Comparison of ENCODE assay signal across 23 cellular contexts in genomic region chr2:193867454-193867853, GRCh38.
A peak's percentile ranks its signal among the peaks of the same experiment; 100 is the strongest.
DNase-seq lines count a peak whose midpoint lies in the region; TF ChIP-seq lines count a peak whose summit lies in the region.
"Had no signal": no experiment of that assay in that cellular context is flagged by ENCODE, and none has a peak within 500 bp of the region (broad histone marks: within the 10 kb centered on the region; RNA-seq: fewer than 3 reads in every experiment).

No MANE protein-coding gene starts in this region.

- H3K27me3 ChIP-seq in neuronal stem cell (ENCODE audit: control insufficient read depth in 3 of 3, insufficient read depth in 3 of 3, low read depth in 1 of 3, low read length in 3 of 3) = no peaks in the 10 kb centered on the region
- no peaks in the 10 kb centered on the region for H3K27me3 ChIP-seq in mesendoderm (ENCODE audit: insufficient read depth, low read length, poor library complexity)
- H3K27me3 ChIP-seq: BLaER1 treated with 17β-estradiol and CSF1 and Interleukin-3, amounts not matched to agents 10 nM and 100 nM had no signal

- H3K23ac ChIP-seq in neuronal stem cell (ENCODE audit: low read depth, low read length, poor library complexity) (no peak overlapping the region), mesendoderm (ENCODE audit: low read length) (no peak overlapping the region)

- H3K27ac ChIP-seq in neuronal stem cell (replicated peaks; ENCODE audit: low read length) (no peak overlapping the region), mesendoderm (ENCODE audit: low read depth, low read length) (no peak overlapping the region)
- H3K27ac ChIP-seq: 22Rv1; A549; BLaER1 treated with 17β-estradiol and CSF1 and Interleukin-3, amounts not matched to agents 10 nM and 100 nM; C4-2B had no signal

- no peak overlapping the region for H2AFZ ChIP-seq in neuronal stem cell (ENCODE audit: low read length)

- no peak overlapping the region for H3K56ac ChIP-seq in mesendoderm (ENCODE audit: low read length)

- H4K5ac ChIP-seq in mesendoderm (ENCODE audit: low read length) = no peak overlapping the region

- peaks cover 2% of the 10 kb centered on the region for H3K36me3 Mint-ChIP-seq in chondrocyte (ENCODE audit: low read depth)
- H3K36me3 Mint-ChIP-seq in activated CD4-positive, alpha-beta T cell treated with anti-CD3 and anti-CD28 coated beads, Interleukin-2, amount 10 ng/mL, durations not matched to agents 7 days and 5 days (ENCODE audit: low read depth) = no peaks in the 10 kb centered on the region
- H3K36me3 Mint-ChIP-seq in activated naive CD4-positive, alpha-beta T cell treated with anti-CD3 and anti-CD28 coated beads, Interleukin-2, amount 10 ng/mL, durations not matched to agents 7 days and 5 days = no peaks in the 10 kb centered on the region
- H3K36me3 Mint-ChIP-seq: CD8-positive, alpha-beta T cell had no signal

- no CpG with 5 or more reads among the region's 11 CpGs for WGBS in neuronal stem cell (ENCODE audit: extremely low coverage in 2 of 2, insufficient read length in 2 of 2, insufficient replicate concordance in 1 of 2), 2 donors
- no CpG with 5 or more reads among the region's 11 CpGs for WGBS in mesendoderm (ENCODE audit: extremely low coverage, insufficient coverage, low lambda C conversion rate)

- H2BK120ac ChIP-seq in neuronal stem cell (ENCODE audit: low read depth, low read length) (no peak overlapping the region), mesendoderm (ENCODE audit: low read depth, low read length) (no peak overlapping the region)

- CTCF ChIA-PET in activated CD4-positive, alpha-beta T cell treated with anti-CD3 and anti-CD28 coated beads, Interleukin-2, amount 10 ng/mL, durations not matched to agents 7 days and 5 days (lab: Charles Lee) = no interaction called here
- CTCF ChIA-PET in activated naive CD4-positive, alpha-beta T cell treated with anti-CD3 and anti-CD28 coated beads, Interleukin-2, amount 10 ng/mL, durations not matched to agents 7 days and 5 days (lab: Charles Lee) = no interaction called here

- no peaks in the 10 kb centered on the region for H3K36me3 ChIP-seq in neuronal stem cell (replicated peaks in 1 of 2; ENCODE audit: control insufficient read depth in 2 of 2, insufficient read depth in 2 of 2, low read length in 2 of 2)
- H3K36me3 ChIP-seq in mesendoderm (ENCODE audit: control insufficient read depth, insufficient read depth, low read length) = no peaks in the 10 kb centered on the region
- H3K36me3 ChIP-seq: BLaER1 treated with 17β-estradiol and CSF1 and Interleukin-3, amounts not matched to agents 10 nM and 100 nM had no signal

- peak overlapping the region; percentile 38 for H3K14ac ChIP-seq in neuronal stem cell (ENCODE audit: low read length)

- peak; percentile 33 for DNase-seq in NCI-H2029 (lab: John Stamatoyannopoulos, UW)
- DNase-seq in SK-N-DZ (ENCODE audit: low spot score) = peak; percentile 6
- peak; percentile 82 for DNase-seq in chondrocyte (ENCODE audit: low spot score)
- no peak for DNase-seq in neuronal stem cell (ENCODE audit: low spot score)
- DNase-seq in activated CD4-positive, alpha-beta T cell treated with anti-CD3 and anti-CD28 coated beads, Interleukin-2, amount 10 ng/mL, durations not matched to agents 7 days and 5 days = no peak
- no peak for DNase-seq in mesendoderm
- DNase-seq in activated naive CD4-positive, alpha-beta T cell treated with anti-CD3 and anti-CD28 coated beads, Interleukin-2, amount 10 ng/mL, durations not matched to agents 7 days and 5 days = no peak
- no peak for DNase-seq in DMS153 treated with DMSO at 0.1 percent for 48 hours (lab: John Stamatoyannopoulos, UW; ENCODE audit: unreplicated experiment)
- DNase-seq: AML-193; Caco-2; Calu3; CD4-positive, alpha-beta T cell; CD8-positive, alpha-beta T cell; DMS79; DND-41; EL; GDM1 had no signal

- H2BK15ac ChIP-seq in neuronal stem cell (ENCODE audit: low read length) = no peak overlapping the region
- no peak overlapping the region for H2BK15ac ChIP-seq in mesendoderm (replicated peaks; ENCODE audit: low read depth)

- H4K8ac ChIP-seq in neuronal stem cell (ENCODE audit: low read depth, low read length) (no peak overlapping the region), mesendoderm (ENCODE audit: low read depth, low read length) (no peak overlapping the region)

- no peaks in the 10 kb centered on the region for H3K79me1 ChIP-seq in neuronal stem cell (ENCODE audit: low read depth, low read length)
- H3K79me1 ChIP-seq in mesendoderm (ENCODE audit: low read length) = no peaks in the 10 kb centered on the region

- H3K79me2 ChIP-seq in mesendoderm (ENCODE audit: control insufficient read depth, insufficient read depth, low read length) = no peaks in the 10 kb centered on the region

- POLR2A ChIA-PET in activated CD4-positive, alpha-beta T cell treated with anti-CD3 and anti-CD28 coated beads, Interleukin-2, amount 10 ng/mL, durations not matched to agents 7 days and 5 days (lab: Charles Lee) = no interaction called here

- peaks cover 0 to 5% of the 10 kb centered on the region in 2 donors for H3K9me3 ChIP-seq in neuronal stem cell (replicated peaks in 1 of 2; ENCODE audit: control insufficient read depth in 2 of 2, insufficient read depth in 1 of 2, low read depth in 1 of 2, low read length in 2 of 2)
- H3K9me3 ChIP-seq: A549, Caco-2 had no signal

- H3K4me3 Mint-ChIP-seq in chondrocyte (ENCODE audit: unreplicated experiment) = no peak overlapping the region
- no peak overlapping the region for H3K4me3 Mint-ChIP-seq in activated CD4-positive, alpha-beta T cell treated with anti-CD3 and anti-CD28 coated beads, Interleukin-2, amount 10 ng/mL, durations not matched to agents 7 days and 5 days
- H3K4me3 Mint-ChIP-seq in activated naive CD4-positive, alpha-beta T cell treated with anti-CD3 and anti-CD28 coated beads, Interleukin-2, amount 10 ng/mL, durations not matched to agents 7 days and 5 days = no peak overlapping the region
- H3K4me3 Mint-ChIP-seq: B cell; CD4-positive, alpha-beta T cell; CD8-positive, alpha-beta T cell had no signal

- no peak overlapping the region for H3K4me2 ChIP-seq in neuronal stem cell (ENCODE audit: insufficient read depth, low read length, poor library complexity, severe bottlenecking)
- H3K4me2 ChIP-seq in mesendoderm (ENCODE audit: low read length) = no peak overlapping the region
- H3K4me2 ChIP-seq: A549; BLaER1 treated with 17β-estradiol and CSF1 and Interleukin-3, amounts not matched to agents 10 nM and 100 nM had no signal

- peak overlapping the region; percentile 57 for H3K18ac ChIP-seq in neuronal stem cell (ENCODE audit: low read length)
- no peak overlapping the region for H3K18ac ChIP-seq in mesendoderm (ENCODE audit: low read length)

- no peak overlapping the region for H4K91ac ChIP-seq in neuronal stem cell (ENCODE audit: low read depth, low read length, poor library complexity)

- TF ChIP-seq CTCF in chondrocyte (IDR thresholded peaks at IDR 0.05) = no peak

- H3K4me1 ChIP-seq in neuronal stem cell (ENCODE audit: control insufficient read depth in 2 of 2, insufficient read depth in 1 of 2, low read depth in 1 of 2, low read length in 2 of 2) (no peaks in the 10 kb centered on the region), mesendoderm (ENCODE audit: control insufficient read depth, low read depth, low read length) (no peaks in the 10 kb centered on the region)
- H3K4me1 ChIP-seq: A549, Caco-2 had no signal

- H3K4ac ChIP-seq in neuronal stem cell (ENCODE audit: low read length) (no peak overlapping the region), mesendoderm (ENCODE audit: low read depth, low read length) (no peak overlapping the region)

- no peak overlapping the region for H3K27ac Mint-ChIP-seq in chondrocyte (ENCODE audit: unreplicated experiment)
- H3K27ac Mint-ChIP-seq in activated CD4-positive, alpha-beta T cell treated with anti-CD3 and anti-CD28 coated beads, Interleukin-2, amount 10 ng/mL, durations not matched to agents 7 days and 5 days = no peak overlapping the region
- no peak overlapping the region for H3K27ac Mint-ChIP-seq in activated naive CD4-positive, alpha-beta T cell treated with anti-CD3 and anti-CD28 coated beads, Interleukin-2, amount 10 ng/mL, durations not matched to agents 7 days and 5 days
- H3K27ac Mint-ChIP-seq: B cell; CD4-positive, alpha-beta T cell; CD8-positive, alpha-beta T cell had no signal

- H3K4me3 ChIP-seq in neuronal stem cell (ENCODE audit: low read length in 2 of 2) = no peak overlapping the region
- no peak overlapping the region for H3K4me3 ChIP-seq in mesendoderm (ENCODE audit: low read length)
- H3K4me3 ChIP-seq: A549; BLaER1 treated with 17β-estradiol and CSF1 and Interleukin-3, amounts not matched to agents 10 nM and 100 nM; GM12878 had no signal

- peaks cover 5% of the 10 kb centered on the region for H3K9me3 Mint-ChIP-seq in chondrocyte (ENCODE audit: low read depth)
- H3K9me3 Mint-ChIP-seq in activated CD4-positive, alpha-beta T cell treated with anti-CD3 and anti-CD28 coated beads, Interleukin-2, amount 10 ng/mL, durations not matched to agents 7 days and 5 days = no peaks in the 10 kb centered on the region
- H3K9me3 Mint-ChIP-seq in activated naive CD4-positive, alpha-beta T cell treated with anti-CD3 and anti-CD28 coated beads, Interleukin-2, amount 10 ng/mL, durations not matched to agents 7 days and 5 days = no peaks in the 10 kb centered on the region

- no peaks in the 10 kb centered on the region for H3K4me1 Mint-ChIP-seq in chondrocyte (ENCODE audit: low read depth)
- no peaks in the 10 kb centered on the region for H3K4me1 Mint-ChIP-seq in activated CD4-positive, alpha-beta T cell treated with anti-CD3 and anti-CD28 coated beads, Interleukin-2, amount 10 ng/mL, durations not matched to agents 7 days and 5 days
- no peaks in the 10 kb centered on the region for H3K4me1 Mint-ChIP-seq in activated naive CD4-positive, alpha-beta T cell treated with anti-CD3 and anti-CD28 coated beads, Interleukin-2, amount 10 ng/mL, durations not matched to agents 7 days and 5 days
- H3K4me1 Mint-ChIP-seq: B cell had no signal

- H3K9ac ChIP-seq in neuronal stem cell (ENCODE audit: low read depth, low read length, poor library complexity) = no peak overlapping the region
- H3K9ac ChIP-seq in mesendoderm (ENCODE audit: low read length) = no peak overlapping the region
- H3K9ac ChIP-seq: BLaER1 treated with 17β-estradiol and CSF1 and Interleukin-3, amounts not matched to agents 10 nM and 100 nM had no signal

- H3K27me3 Mint-ChIP-seq in chondrocyte (ENCODE audit: low read depth) = no peaks in the 10 kb centered on the region
- no peaks in the 10 kb centered on the region for H3K27me3 Mint-ChIP-seq in activated CD4-positive, alpha-beta T cell treated with anti-CD3 and anti-CD28 coated beads, Interleukin-2, amount 10 ng/mL, durations not matched to agents 7 days and 5 days
- H3K27me3 Mint-ChIP-seq in activated naive CD4-positive, alpha-beta T cell treated with anti-CD3 and anti-CD28 coated beads, Interleukin-2, amount 10 ng/mL, durations not matched to agents 7 days and 5 days = no peaks in the 10 kb centered on the region
- H3K27me3 Mint-ChIP-seq: B cell; CD4-positive, alpha-beta T cell had no signal

- H2BK5ac ChIP-seq in neuronal stem cell (ENCODE audit: low read length) (no peak overlapping the region), mesendoderm (ENCODE audit: low read length) (no peak overlapping the region)

- no peak overlapping the region for H2BK12ac ChIP-seq in neuronal stem cell (ENCODE audit: low read length)

- H2AK5ac ChIP-seq in neuronal stem cell (ENCODE audit: low read depth, low read length) = no peak overlapping the region
- no peak overlapping the region for H2AK5ac ChIP-seq in mesendoderm (ENCODE audit: low read length)

Comparison
In these comparisons a context has a peak if more than half of its experiments do, and no peak if none do; other contexts are left out.
1. DNase-seq: peak in NCI-H2029 (single experiment), SK-N-DZ (single experiment) and chondrocyte (single experiment); none in neuronal stem cell (single experiment), activated CD4-positive, alpha-beta T cell treated with anti-CD3 and anti-CD28 coated beads, Interleukin-2, amount 10 ng/mL, durations not matched to agents 7 days and 5 days (single experiment), mesendoderm (single experiment), activated naive CD4-positive, alpha-beta T cell treated with anti-CD3 and anti-CD28 coated beads, Interleukin-2, amount 10 ng/mL, durations not matched to agents 7 days and 5 days (single experiment) and DMS153 treated with DMSO at 0.1 percent for 48 hours (single experiment).